8 cellular contexts compared by ENCODE assay signal in the genomic region with DNA sequence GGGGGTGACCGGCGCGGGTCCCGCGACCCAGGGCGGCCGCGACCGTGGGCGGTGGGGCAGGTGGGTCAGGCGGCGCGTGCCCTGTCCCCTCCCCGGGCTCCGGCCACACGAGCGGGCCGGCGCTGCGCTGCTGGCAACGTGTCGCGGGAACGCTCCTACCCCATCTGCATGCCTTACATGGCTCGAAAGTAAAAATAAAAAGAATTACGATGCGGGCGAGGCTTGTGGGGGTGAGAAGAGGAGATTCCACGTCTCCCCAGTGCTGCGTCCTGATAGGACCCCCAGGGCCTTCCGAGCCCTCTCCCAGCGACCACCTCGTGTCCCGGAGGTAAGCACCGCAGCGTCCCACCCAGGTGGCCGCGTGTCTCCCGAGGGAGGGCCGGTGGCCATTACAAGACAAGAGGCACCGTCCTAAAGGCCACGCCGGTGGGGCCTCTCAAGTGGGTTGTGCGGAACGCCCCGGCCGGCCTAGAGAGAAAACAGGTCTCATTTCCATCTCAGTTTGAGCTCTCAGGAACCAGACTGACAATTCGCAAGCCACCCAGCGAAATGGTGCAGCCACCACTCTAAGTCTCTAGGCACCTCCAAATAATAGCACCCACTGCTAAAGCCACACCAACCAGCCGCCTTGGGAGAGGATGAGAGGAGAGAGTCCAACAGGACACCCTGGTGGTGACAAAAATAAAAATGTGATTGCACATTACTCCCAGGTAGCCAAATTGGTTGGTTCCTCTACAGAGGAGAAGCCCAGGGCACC. TPM values are rescaled to one million over a fixed set of nuclear protein-coding genes. Genes with fewer than 3 reads are reported as not detected.
DNase-seq lines count a peak whose midpoint lies in the region; ATAC-seq and TF ChIP-seq lines count a peak whose summit lies in the region.

No MANE protein-coding gene starts in this region.

- TF ChIP-seq CTCF in AG10803 (conservative IDR thresholded peaks at IDR 0.05; ENCODE audit: low read length) = peak; percentile 56

- H3K4me3 ChIP-seq in AG10803 (ENCODE audit: low read length) = peak overlapping the region; percentile 70

- ATAC-seq in GM18867 (IDR thresholded peaks at IDR 0.05; ENCODE audit: unreplicated experiment) (peak; percentile 48), HG03095 (IDR thresholded peaks at IDR 0.05; ENCODE audit: unreplicated experiment) (peak; percentile 48)

- DNase-seq in AG10803 (ENCODE audit: low read depth) (peak; percentile 43), NCI-H510A (lab: John Stamatoyannopoulos, UW) (peak; percentile 52), dermis blood vessel endothelial cell (peak; percentile 61), lung microvascular endothelial cell (ENCODE audit: low read depth in 2 of 2) (peak; percentile 51 to 71)
- peak; percentile 67 for DNase-seq in activated CD4-positive, alpha-beta T cell treated with anti-CD3 and anti-CD28 coated beads for 48 hours
- peak; percentile 40 for DNase-seq in stimulated activated CD8-positive, alpha-beta memory T cell treated with anti-CD3 and anti-CD28 coated beads, Interleukin-12 subunit alpha, Interleukin-12 subunit beta, amount 100 ng/mL, for 4 hours (ENCODE audit: low read depth)

RNA-seq across cellular contexts. Expression of a gene that starts 0.6 kb away (rescaled TPM):
- total RNA-seq in dermis blood vessel endothelial cell (25.9 and 39.5 TPM in 2 replicates), lung microvascular endothelial cell (17.0 and 37.9 TPM in 2 replicates)

Comparison
In these comparisons a context has a peak if more than half of its experiments do, and no peak if none do; other contexts are left out.
1. Peak in every context shown above with its lines: DNase-seq, ATAC-seq and H3K4me3 ChIP-seq.